8 cellular contexts compared by ENCODE assay signal in genomic region chr11:9573054-9573774, GRCh38. TPM values are rescaled to one million over a fixed set of nuclear protein-coding genes. Genes with fewer than 3 reads are reported as not detected.
DNase-seq lines count a peak whose midpoint lies in the region; ATAC-seq and TF ChIP-seq lines count a peak whose summit lies in the region.

Gene WEE1 (plus strand): TSS chr11:9573670. CDS start chr11:9573934, 264 bp downstream.

- TF ChIP-seq POLR2A in heart left ventricle (IDR thresholded peaks at IDR 0.05) (peak in 1 of 2 donors; percentile 78), transverse colon (IDR thresholded peaks at IDR 0.05) (peak; percentile 92)

- TF ChIP-seq CTCF in GM13977 (IDR thresholded peaks at IDR 0.05; ENCODE audit: extremely low read depth, insufficient read depth, missing control alignments) (no peak), heart left ventricle (IDR thresholded peaks at IDR 0.05) (no peak), transverse colon (IDR thresholded peaks at IDR 0.05) (no peak)

- ATAC-seq in HG02870 (IDR thresholded peaks at IDR 0.05; ENCODE audit: unreplicated experiment) (peak; percentile 77), T-cell (replicated peaks in 1 of 4) (peak; percentile 92 to 94 (median 94)), heart left ventricle (peak; percentile 86 to 97 (median 94))

- H3K9me3 Mint-ChIP-seq in T-cell = no peaks in the 10 kb centered on the region

- H3K9me3 ChIP-seq in heart left ventricle (no peaks in the 10 kb centered on the region), transverse colon (no peaks in the 10 kb centered on the region)

- peak within 1 kb of the TSS; percentile 83 to 89 (median 87) for H3K4me3 Mint-ChIP-seq in T-cell

- intact Hi-C loops in heart left ventricle (cut with DNase I) (loop anchor here in 4 of 10 donors (5.0 kb wide), 5 partner anchors 36 to 184 kb away; partner anchors contain the start of gene ZNF143 (in 1 of the 4)), transverse colon (cut with DNase I; ENCODE audit: low total_unique reads) (loop anchor here (5.0 kb wide), 1 partner anchor 46 kb away; no protein-coding TSS in a partner anchor)

- H3K36me3 ChIP-seq in heart left ventricle = peaks cover 0 to 7% (median 0%) of the 10 kb centered on the region in 9 donors
- no peaks in the 10 kb centered on the region for H3K36me3 ChIP-seq in transverse colon

- 0% methylated on average over 55 to 73 of the region's 73 CpGs for WGBS in adipose tissue, 3 donors
- 1% methylated on average over 23 to 73 of the region's 73 CpGs for WGBS in heart left ventricle, 4 donors
- 0% methylated on average over 21 of the region's 73 CpGs; no CpG with 5 or more reads in 1 of the 2 donors for WGBS in transverse colon (ENCODE audit: low coverage in 1 of 2), 2 donors

- peak within 1 kb of the TSS; percentile 68 to 88 for H3K27ac Mint-ChIP-seq in T-cell

- no peaks in the 10 kb centered on the region for H3K27me3 ChIP-seq in heart left ventricle
- no peaks in the 10 kb centered on the region for H3K27me3 ChIP-seq in transverse colon

- POLR2A ChIA-PET in T-cell (lab: Charles Lee) = interaction anchor here (0.6 to 1.4 kb wide), 4 partner anchors 113 to 1236 kb away, joined by 3 to 5 read pairs (median 4); partner anchors contain the start of genes EIF4G2 (in 1 of the 2), NRIP3 (in 1 of the 2) and ZNF143 (in 1 of the 2)

- CTCF ChIA-PET in T-cell (lab: Charles Lee) = interaction anchor here in 1 of 2 donors (0.6 to 3.5 kb wide), 5 partner anchors 28 to 724 kb away, joined by 3 to 20 read pairs (median 6); no protein-coding TSS in a partner anchor

- in situ Hi-C loops in GM13977 (cut with MboI; ENCODE audit: low pct_unique_long_range_greater_than_20kb, low sequenced_read_pairs, unreplicated experiment) (no loop called here), transverse colon (cut with MboI; ENCODE audit: low pct_ligation_motif_present in 1 of 4, low pct_unique_long_range_greater_than_20kb in 1 of 4, low sequenced_read_pairs in 3 of 4) (no loop called here)

- no peaks in the 10 kb centered on the region for H3K36me3 Mint-ChIP-seq in T-cell

- H3K4me1 ChIP-seq in heart left ventricle (peaks cover 0 to 52% (median 20%) of the 10 kb centered on the region in 12 donors), transverse colon (peaks cover 16 to 56% (median 39%) of the 10 kb centered on the region in 4 donors)

- DNase-seq in GM13977 (ENCODE audit: low spot score) (peak; percentile 98), NCI-H146 (lab: John Stamatoyannopoulos, UW) (peak; percentile 99), T-cell (peak; percentile 80 to 96 (median 89)), heart left ventricle (peak; percentile 98 to 100 (median 98)), pons (ENCODE audit: low spot score) (peak; percentile 93), transverse colon (peak; percentile 99)

- H3K27ac ChIP-seq in adipose tissue (ENCODE audit: low read depth, low read length) (peak within 1 kb of the TSS; percentile 55), heart left ventricle (peak within 1 kb of the TSS; percentile 86 to 98 (median 96)), transverse colon (peak within 1 kb of the TSS; percentile 97 to 98 (median 98))

- H3K4me1 Mint-ChIP-seq in T-cell = peaks cover 20 to 51% (median 37%) of the 10 kb centered on the region in 3 donors

- H3K4me3 ChIP-seq in heart left ventricle = peak within 1 kb of the TSS; percentile 42 to 90 (median 78)
- peak within 1 kb of the TSS; percentile 75 to 96 (median 90) for H3K4me3 ChIP-seq in transverse colon

- no peak for TF ChIP-seq EP300 in transverse colon (IDR thresholded peaks at IDR 0.05; ENCODE audit: low read depth)

- peaks cover 6 to 13% of the 10 kb centered on the region in 2 donors for H3K27me3 Mint-ChIP-seq in T-cell

RNA-seq across cellular contexts. Expression of gene WEE1, which starts in this region (rescaled TPM):
- total RNA-seq in T-cell (10 to 100 TPM in 1 of 5 donors, 1 to 10 TPM in 4; 3.8 to 13.5 (median 6.2) TPM), heart left ventricle (10 to 100 TPM; 33.0 to 89.2 (median 68.7) TPM), transverse colon (10 to 100 TPM in 3 of 4 donors, 1 to 10 TPM in 1; 7.9 to 48.2 (median 31.8) TPM)
- polyA plus RNA-seq in adipose tissue (10 to 100 TPM in 1 of 3 donors, 1 to 10 TPM in 2; 4.3 to 18.8 (median 5.4) TPM), heart left ventricle (10 to 100 TPM; 14.5 to 49.2 TPM)

Comparison
In these comparisons a context has a peak if more than half of its experiments do, and no peak if none do; other contexts are left out.
1. Peak in every context shown above with its lines: DNase-seq, ATAC-seq, H3K4me3 ChIP-seq and H3K27ac ChIP-seq.